Comparison of ENCODE assay signal across 30 cellular contexts in genomic region chr3:139839659-139840058, GRCh38.
"Had no signal": no experiment of that assay in that cellular context is flagged by ENCODE, and none has a peak within 500 bp of the region (broad histone marks: within the 10 kb centered on the region; RNA-seq: fewer than 3 reads in every experiment).

No MANE protein-coding gene starts in this region.

- H3K27me3 ChIP-seq: left lung, neural progenitor cell, neutrophil, ovary, right atrium auricular region, stomach, suprapubic skin, tibial artery, upper lobe of right lung had no signal

- H3K4me3 ChIP-seq: left lung, lung, neural progenitor cell, ovary, right atrium auricular region, skin epidermis, stomach, suprapubic skin, thoracic aorta, tibial artery, upper lobe of right lung had no signal

- H3K27me3 Mint-ChIP-seq: naive B cell; stimulated activated naive B cell treated with anti-CD40 and anti-IgM and Interleukin-4, amounts not matched to agents 10 μg/mL and 1 μg/mL and 100 μg/mL, for 72 hours had no signal

- H3K27ac Mint-ChIP-seq: immature natural killer cell; mesothelial cell of epicardium; naive B cell; natural killer cell; nephron progenitor cell; neural progenitor cell; progenitor cell of endocrine pancreas; stimulated activated naive B cell treated with anti-CD40 and anti-IgM and Interleukin-4, amounts not matched to agents 10 μg/mL and 1 μg/mL and 100 μg/mL, for 72 hours had no signal

- ATAC-seq: left colon; left lung; natural killer cell; sciatic nerve; stimulated activated naive B cell treated with anti-CD40 and anti-IgM and Interleukin-4, amounts not matched to agents 10 μg/mL and 1 μg/mL and 100 μg/mL, for 72 hours; stimulated activated naive CD8-positive, alpha-beta T cell treated with anti-CD3 and anti-CD28 coated beads, Interleukin-15, Interleukin-2, amounts not matched to agents 100 U/mL and 50 U/mL, for 24 hours; upper lobe of right lung had no signal

- H3K4me1 Mint-ChIP-seq: immature natural killer cell; mesothelial cell of epicardium; naive B cell; natural killer cell; nephron progenitor cell; neural progenitor cell; stimulated activated naive B cell treated with anti-CD40 and anti-IgM and Interleukin-4, amounts not matched to agents 10 μg/mL and 1 μg/mL and 100 μg/mL, for 72 hours had no signal

- DNase-seq: hippocampal formation; immature natural killer cell; kidney; left colon; left lung; mesendoderm; naive B cell; natural killer cell; nephron progenitor cell; ovary; stimulated activated CD4-positive, alpha-beta T cell treated with anti-CD3 and anti-CD28 coated beads, Interleukin-12 subunit alpha, Interleukin-12 subunit beta, amount 100 ng/mL, for 4 hours; stimulated activated CD4-positive, alpha-beta T cell treated with anti-CD3 and anti-CD28 coated beads, Interleukin-15, amount 100 ng/mL, for 24 hours; stimulated activated CD4-positive, alpha-beta T cell treated with anti-CD3 and anti-CD28 coated beads, Interleukin-2, amount 100 ng/mL, for 24 hours; stimulated activated CD4-positive, alpha-beta T cell treated with anti-CD3 and anti-CD28 coated beads, Interleukin-4, amount 100 ng/mL, for 1 hour; stimulated activated naive B cell treated with anti-CD40 and anti-IgM and Interleukin-4, amounts not matched to agents 10 μg/mL and 1 μg/mL and 100 μg/mL, for 72 hours; stimulated activated naive CD8-positive, alpha-beta T cell treated with anti-CD3 and anti-CD28 coated beads, Interleukin-15, Interleukin-2, amounts not matched to agents 100 U/mL and 50 U/mL, for 24 hours; stomach; tibial artery; trophoblast cell; upper lobe of right lung had no signal

- H3K4me3 Mint-ChIP-seq: immature natural killer cell; mesothelial cell of epicardium; naive B cell; natural killer cell; nephron progenitor cell; neural progenitor cell; stimulated activated naive B cell treated with anti-CD40 and anti-IgM and Interleukin-4, amounts not matched to agents 10 μg/mL and 1 μg/mL and 100 μg/mL, for 72 hours had no signal

- H3K4me1 ChIP-seq: left lung, stomach, upper lobe of right lung had no signal

- H3K36me3 ChIP-seq: left lung, neural progenitor cell, neutrophil, ovary, right atrium auricular region, stomach, suprapubic skin, thoracic aorta, tibial artery, upper lobe of right lung had no signal

- H3K36me3 Mint-ChIP-seq: immature natural killer cell; mesothelial cell of epicardium; naive B cell; natural killer cell; neural progenitor cell; stimulated activated naive B cell treated with anti-CD40 and anti-IgM and Interleukin-4, amounts not matched to agents 10 μg/mL and 1 μg/mL and 100 μg/mL, for 72 hours had no signal

- H3K27ac ChIP-seq: left lung, neural progenitor cell, neutrophil, ovary, right atrium auricular region, skin epidermis, stomach, suprapubic skin, thoracic aorta, tibial artery, upper lobe of right lung had no signal

- H3K9me3 ChIP-seq: left lung, neutrophil, ovary, right atrium auricular region, stomach, suprapubic skin, thoracic aorta, upper lobe of right lung had no signal
